In the genomic region with DNA sequence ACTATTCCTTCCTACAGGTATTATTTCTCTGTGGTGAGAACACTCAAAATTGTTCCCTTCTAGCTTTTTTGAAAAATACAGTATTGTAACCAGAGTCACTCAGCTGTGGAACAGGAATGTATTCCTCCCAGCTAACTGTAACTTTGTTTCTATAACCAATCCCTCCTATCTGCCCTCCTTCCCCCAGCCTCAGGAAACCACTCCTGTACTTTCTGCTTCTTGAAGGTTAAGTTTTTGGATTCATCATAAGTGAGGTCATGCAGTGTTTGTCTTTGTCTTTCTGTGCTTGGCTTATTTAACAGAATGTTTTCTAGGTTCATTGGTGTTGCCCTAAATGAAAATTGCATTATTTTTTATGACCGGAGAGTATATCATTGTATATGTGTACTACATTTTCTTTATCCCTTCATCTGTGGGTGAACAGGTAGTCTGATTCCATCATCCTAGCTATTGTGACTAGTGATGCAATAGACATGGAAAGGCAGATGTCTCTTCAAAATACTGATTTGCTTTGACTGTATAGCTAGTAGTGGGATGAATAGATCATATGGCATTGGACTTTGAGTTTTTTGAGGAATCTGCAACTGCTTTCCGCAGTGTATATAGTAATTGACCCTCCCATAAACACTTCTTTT, we compare ENCODE assay signal across 18 cellular contexts.
DNase-seq lines count a peak whose midpoint lies in the region; ATAC-seq, FAIRE-seq and TF ChIP-seq lines count a peak whose summit lies in the region.
"Had no signal": no experiment of that assay in that cellular context is flagged by ENCODE, and none has a peak within 500 bp of the region (broad histone marks: within the 10 kb centered on the region; RNA-seq: fewer than 3 reads in every experiment).

No MANE protein-coding gene starts in this region.

- no peaks in the 10 kb centered on the region for H3K27me3 ChIP-seq in H1 (replicated peaks in 1 of 4; ENCODE audit: control insufficient read depth in 3 of 4, extremely low read depth in 1 of 4, insufficient read depth in 3 of 4, low read length in 3 of 4)
- no peaks in the 10 kb centered on the region for H3K27me3 ChIP-seq in skeletal muscle satellite cell (ENCODE audit: control insufficient read depth, insufficient read depth, low read length)
- H3K27me3 ChIP-seq in small intestine (ENCODE audit: control insufficient read depth in 2 of 2, insufficient read depth in 2 of 2, low read length in 2 of 2): no peaks in the 10 kb centered on the region
- H3K27me3 ChIP-seq: tibial nerve had no signal

- no peak overlapping the region for H2BK12ac ChIP-seq in H1 (ENCODE audit: low read depth, low read length)

- H2AK5ac ChIP-seq in H1 (ENCODE audit: low read depth, low read length): no peak overlapping the region

- peaks cover 50% of the 10 kb centered on the region for H3K4me1 Mint-ChIP-seq in activated CD4-positive, alpha-beta T cell treated with anti-CD3 and anti-CD28 coated beads, Interleukin-2, amount 10 ng/mL, durations not matched to agents 24 days and 14 days

- no peak for ATAC-seq in GM21528 (IDR thresholded peaks at IDR 0.05; ENCODE audit: low FRiP score, unreplicated experiment)
- ATAC-seq: A549, right cardiac atrium had no signal

- H3K27ac Mint-ChIP-seq in activated CD4-positive, alpha-beta T cell treated with anti-CD3 and anti-CD28 coated beads, Interleukin-2, amount 10 ng/mL, durations not matched to agents 24 days and 14 days: peak overlapping the region; percentile 56
- H3K27ac Mint-ChIP-seq: activated B cell treated with CpG ODN at 0.5 μM for 24 hours had no signal

- no peak for DNase-seq in activated CD4-positive, alpha-beta T cell treated with anti-CD3 and anti-CD28 coated beads, Interleukin-2, amount 10 ng/mL, durations not matched to agents 24 days and 14 days
- no peak for DNase-seq in activated CD4-positive, alpha-beta T cell treated with anti-CD3 and anti-CD28 coated beads for 1 hour
- no peak for DNase-seq in SK-N-MC (ENCODE audit: low read depth, low spot score)
- DNase-seq in H1 (ENCODE audit: low read depth in 1 of 2, low spot score in 2 of 2): no peak
- DNase-seq in epidermal melanocyte (ENCODE audit: insufficient read length, low spot score): no peak
- no peak for DNase-seq in small intestine
- DNase-seq: activated B cell treated with CpG ODN at 0.5 μM for 24 hours; activated effector memory CD4-positive, alpha-beta T cell treated with Interleukin-2 at 50 U/mL for 16 hours; dermis blood vessel endothelial cell; EL; NCI-H1436; NCI-H748 treated with DMSO at 0.1 percent for 48 hours; right cardiac atrium; Right ventricle myocardium superior had no signal

- CTCF ChIA-PET in H1 (lab: Charles Lee; ENCODE audit: partially characterized antibody): interaction anchor here (0.7 to 1.2 kb wide), 3 partner anchors 11 to 322 kb away, joined by 3 read pairs; no protein-coding TSS in a partner anchor

- no peak overlapping the region for H3K4me2 ChIP-seq in H1 (ENCODE audit: insufficient read depth in 1 of 2, low read depth in 2 of 2, low read length in 2 of 2)
- H3K4me2 ChIP-seq in skeletal muscle satellite cell (ENCODE audit: low read length): peak overlapping the region; percentile 45
- H3K4me2 ChIP-seq: A549 had no signal

- H3K79me2 ChIP-seq in H1 (ENCODE audit: control insufficient read depth in 1 of 2, insufficient read depth in 2 of 2, low read length in 2 of 2): peaks cover 25 to 67% of the 10 kb centered on the region in 2 experiments

- no peak overlapping the region for H2BK15ac ChIP-seq in H1 (ENCODE audit: low read length)

- H4K8ac ChIP-seq in H1 (ENCODE audit: extremely low read depth, insufficient read depth, low read length): no peak overlapping the region

- TF ChIP-seq RAD21 in H1 (IDR thresholded peaks at IDR 0.05 in 1 of 2, conservative IDR thresholded peaks at IDR 0.05 in 1 of 2; ENCODE audit: low read depth in 2 of 2, low read length in 2 of 2): no peak

- WGBS in H1 (ENCODE audit: extremely low coverage in 1 of 2, insufficient coverage in 1 of 2, insufficient read length in 1 of 2, insufficient replicate concordance in 2 of 2, low coverage in 1 of 2, low lambda C conversion rate in 2 of 2, missing lambda C conversion rate in 1 of 2), 2 experiments: 98% methylated on average over 2 of the region's 2 CpGs; no CpG with 5 or more reads in 1 of the 2 experiments
- WGBS in small intestine, 3 donors: 73 to 79% (median 74%) methylated on average over 2 of the region's 2 CpGs

- H2BK120ac ChIP-seq in H1 (replicated peaks; ENCODE audit: low read depth, low read length): no peak overlapping the region

- H3K9ac ChIP-seq in SK-N-MC (ENCODE audit: insufficient read length): peak overlapping the region; percentile 53
- no peak overlapping the region for H3K9ac ChIP-seq in H1 (replicated peaks in 1 of 4; ENCODE audit: extremely low read depth in 1 of 4, low read depth in 3 of 4, low read length in 3 of 4)
- no peak overlapping the region for H3K9ac ChIP-seq in skeletal muscle satellite cell (ENCODE audit: low read depth, low read length)

- H2BK5ac ChIP-seq in H1 (ENCODE audit: low read depth, low read length): no peak overlapping the region

- TF ChIP-seq EP300 in H1 (IDR thresholded peaks at IDR 0.05; ENCODE audit: borderline replicate concordance in 1 of 2, low read depth in 2 of 2, low read length in 2 of 2): no peak

- H2BK20ac ChIP-seq in H1 (ENCODE audit: low read length): no peak overlapping the region

- no peaks in the 10 kb centered on the region for H3K9me3 Mint-ChIP-seq in activated CD4-positive, alpha-beta T cell treated with anti-CD3 and anti-CD28 coated beads, Interleukin-2, amount 10 ng/mL, durations not matched to agents 24 days and 14 days
- H3K9me3 Mint-ChIP-seq: activated B cell treated with CpG ODN at 0.5 μM for 24 hours had no signal

- no peak overlapping the region for H3K56ac ChIP-seq in H1 (replicated peaks; ENCODE audit: insufficient read length, low read depth, low read length)

- POLR2A ChIA-PET in H1 (lab: Charles Lee; ENCODE audit: partially characterized antibody): no interaction called here

- H3K36me3 ChIP-seq in SK-N-MC (ENCODE audit: insufficient read depth, low read length) (peaks cover 24% of the 10 kb centered on the region), H1 (ENCODE audit: control insufficient read depth in 2 of 4, insufficient read depth in 4 of 4, low read length in 3 of 4) (peaks cover 0 to 8% (median 5%) of the 10 kb centered on the region in 4 experiments; a peak in 5 of 8 replicates), skeletal muscle satellite cell (ENCODE audit: insufficient read depth, low read length) (peaks cover 9% of the 10 kb centered on the region), small intestine (ENCODE audit: control insufficient read depth in 2 of 2, insufficient read depth in 2 of 2, low read length in 2 of 2) (peaks cover 0 to 2% of the 10 kb centered on the region in 2 donors)

- H3K4ac ChIP-seq in H1 (replicated peaks; ENCODE audit: insufficient read length, low read depth, low read length): no peak overlapping the region

- no peak overlapping the region for H3K14ac ChIP-seq in H1 (ENCODE audit: insufficient read length)

- H3K9me3 ChIP-seq in SK-N-MC (ENCODE audit: low read depth, low read length): no peaks in the 10 kb centered on the region
- no peaks in the 10 kb centered on the region for H3K9me3 ChIP-seq in H1 (ENCODE audit: insufficient read depth in 2 of 2, low read depth in 1 of 2, low read length in 1 of 2)
- no peaks in the 10 kb centered on the region for H3K9me3 ChIP-seq in skeletal muscle satellite cell (replicated peaks; ENCODE audit: low read length)
- H3K9me3 ChIP-seq in small intestine (ENCODE audit: control insufficient read depth, low read depth): no peaks in the 10 kb centered on the region
- H3K9me3 ChIP-seq: A549, tibial nerve had no signal

- H3K4me3 Mint-ChIP-seq in activated CD4-positive, alpha-beta T cell treated with anti-CD3 and anti-CD28 coated beads, Interleukin-2, amount 10 ng/mL, durations not matched to agents 24 days and 14 days: peak overlapping the region; percentile 61
- H3K4me3 Mint-ChIP-seq: activated B cell treated with CpG ODN at 0.5 μM for 24 hours had no signal

- H4K5ac ChIP-seq in H1 (ENCODE audit: insufficient read length, low read depth, low read length): no peak overlapping the region

- peak overlapping the region; percentile 9 for H3K23ac ChIP-seq in H1 (ENCODE audit: insufficient read length)

- H4K20me1 ChIP-seq in H1 (replicated peaks in 1 of 2; ENCODE audit: control insufficient read depth in 1 of 2, insufficient read depth in 2 of 2, low read length in 2 of 2): peaks cover 7% of the 10 kb centered on the region in 2 experiments

- intact Hi-C loops in activated CD4-positive, alpha-beta T cell treated with anti-CD3 and anti-CD28 coated beads, Interleukin-2, amount 10 ng/mL, durations not matched to agents 24 days and 14 days (cut with micrococcal nuclease): loop anchor here (2.0 kb wide), 1 partner anchor 47 kb away; no protein-coding TSS in a partner anchor

- no peak for TF ChIP-seq CTCF in H1 (IDR thresholded peaks at IDR 0.05; ENCODE audit: control extremely low read depth in 1 of 3, insufficient read depth in 1 of 3, low read depth in 1 of 3, low read length in 3 of 3)

- H3K27me3 Mint-ChIP-seq in activated CD4-positive, alpha-beta T cell treated with anti-CD3 and anti-CD28 coated beads, Interleukin-2, amount 10 ng/mL, durations not matched to agents 24 days and 14 days: no peaks in the 10 kb centered on the region
- H3K27me3 Mint-ChIP-seq: activated B cell treated with CpG ODN at 0.5 μM for 24 hours had no signal

- peaks cover 3% of the 10 kb centered on the region; the same call in 1 of the 2 replicates for H3K23me2 ChIP-seq in H1 (ENCODE audit: low read depth, low read length)

- H3K4me3 ChIP-seq in SK-N-MC: no peak overlapping the region
- H3K4me3 ChIP-seq in H1 (ENCODE audit: extremely low read depth in 1 of 4, insufficient read depth in 2 of 4, low read depth in 3 of 4, low read length in 4 of 4): no peak overlapping the region
- H3K4me3 ChIP-seq in skeletal muscle satellite cell (ENCODE audit: low read length): no peak overlapping the region
- no peak overlapping the region for H3K4me3 ChIP-seq in small intestine (ENCODE audit: low read depth in 1 of 2, low read length in 2 of 2)
- H3K4me3 ChIP-seq: A549, tibial nerve had no signal

- no peak for FAIRE-seq in H1 (lab: Jason Lieb, UNC)
- no peak for FAIRE-seq in small intestine (lab: Jason Lieb, UNC)
- FAIRE-seq: A549 had no signal

- H2AFZ ChIP-seq in H1 (ENCODE audit: low read length): no peak overlapping the region

- H4K91ac ChIP-seq in H1 (replicated peaks; ENCODE audit: insufficient read length, low read length): no peak overlapping the region

- H3K18ac ChIP-seq in H1 (ENCODE audit: extremely low read depth, low read length): no peak overlapping the region

- H3K36me3 Mint-ChIP-seq in activated CD4-positive, alpha-beta T cell treated with anti-CD3 and anti-CD28 coated beads, Interleukin-2, amount 10 ng/mL, durations not matched to agents 24 days and 14 days (ENCODE audit: low read depth): peaks cover 41% of the 10 kb centered on the region

- H3K27ac ChIP-seq in SK-N-MC: no peak overlapping the region
- H3K27ac ChIP-seq in H1 (ENCODE audit: low read depth, low read length): no peak overlapping the region
- no peak overlapping the region for H3K27ac ChIP-seq in small intestine (ENCODE audit: low read depth in 1 of 2, low read length in 1 of 2)
- H3K27ac ChIP-seq: A549, tibial nerve had no signal

- H3K4me1 ChIP-seq in H1 (replicated peaks in 1 of 4; ENCODE audit: control insufficient read depth in 3 of 4, insufficient read depth in 4 of 4, low read length in 3 of 4) (peaks cover 0 to 5% (median 0%) of the 10 kb centered on the region in 4 experiments; a peak in 3 of 7 replicates), skeletal muscle satellite cell (ENCODE audit: control insufficient read depth, insufficient read depth, low read length) (peaks cover 30% of the 10 kb centered on the region), small intestine (ENCODE audit: control insufficient read depth in 2 of 2, insufficient read depth in 1 of 2, low read depth in 1 of 2, low read length in 1 of 2) (no peaks in the 10 kb centered on the region)

- H3K79me1 ChIP-seq in H1 (ENCODE audit: low read depth, low read length): peaks cover 6% of the 10 kb centered on the region; the same call in 1 of the 2 replicates

- TF ChIP-seq POLR2A in H1 (IDR thresholded peaks at IDR 0.05; ENCODE audit: control extremely low read depth in 1 of 2, low read depth in 2 of 2, low read length in 2 of 2): no peak
